ENCODE assay signal across 15 cellular contexts in the genomic region with DNA sequence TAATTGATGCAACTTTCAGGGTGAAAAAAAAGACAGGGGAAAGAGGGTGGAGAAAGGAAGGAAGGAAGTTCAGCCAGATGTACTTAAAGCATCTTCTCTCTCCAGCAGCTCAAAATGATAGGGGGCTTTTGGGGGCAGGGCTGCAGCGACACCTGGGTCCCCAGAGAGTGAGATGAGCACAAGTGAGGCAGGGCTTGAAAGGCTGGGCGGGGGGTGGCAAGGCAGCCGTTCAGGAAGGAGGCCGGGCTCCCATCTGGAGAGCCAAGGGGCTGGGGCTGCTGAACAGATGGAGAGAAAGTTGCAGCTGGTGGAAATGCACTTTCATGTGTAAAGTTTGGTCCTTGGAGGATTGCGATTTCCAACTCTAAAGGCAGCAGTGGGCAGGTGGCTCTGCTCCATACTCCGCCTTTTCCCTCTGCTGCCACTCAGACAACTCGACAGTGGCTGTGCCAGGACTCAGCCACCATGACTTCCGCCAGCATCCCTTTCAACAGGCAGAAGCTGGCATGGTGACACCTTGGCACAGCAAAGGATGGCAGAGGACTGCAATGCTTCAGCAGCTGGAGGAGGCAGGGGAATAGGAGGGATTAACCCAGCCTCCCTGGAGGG. TPM values are rescaled to one million over a fixed set of nuclear protein-coding genes. Genes with fewer than 3 reads are reported as not detected.
A peak's percentile ranks its signal among the peaks of the same experiment; 100 is the strongest.
DNase-seq lines count a peak whose midpoint lies in the region; ATAC-seq and TF ChIP-seq lines count a peak whose summit lies in the region.
"Had no signal": no experiment of that assay in that cellular context is flagged by ENCODE, and none has a peak within 500 bp of the region (broad histone marks: within the 10 kb centered on the region; RNA-seq: fewer than 3 reads in every experiment).

No MANE protein-coding gene starts in this region.

- no peaks in the 10 kb centered on the region for H3K27me3 ChIP-seq in prostate gland (replicated peaks; ENCODE audit: insufficient read depth)
- H3K27me3 ChIP-seq in WERI-Rb-1 (ENCODE audit: insufficient read depth, low read depth, severe bottlenecking), result no peaks in the 10 kb centered on the region
- H3K27me3 ChIP-seq: cardiac muscle cell, SJCRH30 had no signal

- peak; percentile 69 for ATAC-seq in Right ventricle myocardium superior (ENCODE audit: poor library complexity)

- POLR2A ChIA-PET in RWPE1 (lab: Yijun Ruan, JAX; ENCODE audit: low non-redundant PET), result interaction anchor here (0.6 kb wide), 1 partner anchor 23 kb away, joined by 6 read pairs; no protein-coding TSS in a partner anchor
- POLR2A ChIA-PET in HEK293T (lab: Yijun Ruan, JAX), result interaction anchor here (0.8 to 0.9 kb wide), 2 partner anchors 130 to 132 kb away, joined by 3 read pairs; no protein-coding TSS in a partner anchor

- H3K27ac ChIP-seq in RWPE1 (peak overlapping the region; percentile 8), prostate gland (no peak overlapping the region), WERI-Rb-1 (no peak overlapping the region)
- H3K27ac ChIP-seq: cardiac muscle cell, SJCRH30 had no signal

- peaks cover 12% of the 10 kb centered on the region for H3K36me3 Mint-ChIP-seq in activated naive CD4-positive, alpha-beta T cell treated with anti-CD3 and anti-CD28 coated beads for 36 hours (ENCODE audit: low read depth)

- TF ChIP-seq CTCF in RWPE1 (conservative IDR thresholded peaks at IDR 0.05; ENCODE audit: low read depth), result no peak
- TF ChIP-seq CTCF in prostate gland (IDR thresholded peaks at IDR 0.05), result no peak
- no peak for TF ChIP-seq CTCF in WERI-Rb-1 (IDR thresholded peaks at IDR 0.05; ENCODE audit: low read depth, low read length)

- TF ChIP-seq POLR2A in prostate gland (IDR thresholded peaks at IDR 0.05), result no peak

- H3K9me3 ChIP-seq in prostate gland, result no peaks in the 10 kb centered on the region
- no peaks in the 10 kb centered on the region for H3K9me3 ChIP-seq in WERI-Rb-1 (ENCODE audit: severe bottlenecking)
- H3K9me3 ChIP-seq: SJCRH30 had no signal

- no peak overlapping the region for H3K4me3 Mint-ChIP-seq in activated naive CD4-positive, alpha-beta T cell treated with anti-CD3 and anti-CD28 coated beads for 36 hours

- intact Hi-C loops in activated naive CD4-positive, alpha-beta T cell treated with anti-CD3 and anti-CD28 coated beads for 36 hours (cut with micrococcal nuclease), result loop anchor here (5.0 kb wide), 1 partner anchor 288 kb away; a partner anchor contains a TSS
- intact Hi-C loops in Right ventricle myocardium superior (cut with DNase I) (loop anchor here (10.0 kb wide), 1 partner anchor 295 kb away; a partner anchor contains a TSS), posterior cingulate gyrus (cut with DNase I) (no loop called here), prostate gland (cut with DNase I) (no loop called here)

- H3K36me3 ChIP-seq in prostate gland (peaks cover 15 to 16% of the 10 kb centered on the region in 2 donors), WERI-Rb-1 (peaks cover 57% of the 10 kb centered on the region)

- CTCF ChIA-PET in activated naive CD4-positive, alpha-beta T cell treated with anti-CD3 and anti-CD28 coated beads for 36 hours (lab: Charles Lee), result interaction anchor here (1.0 to 15.1 kb wide), 5 partner anchors 9 to 143 kb away, joined by 3 to 232 read pairs (median 9); a partner anchor contains a TSS
- CTCF ChIA-PET in RWPE1 (lab: Yijun Ruan, JAX), result interaction anchor here (0.5 to 4.2 kb wide), 5 partner anchors 25 to 1431 kb away, joined by 3 to 27 read pairs (median 4); a partner anchor contains a TSS
- CTCF ChIA-PET in HEK293T (lab: Yijun Ruan, JAX), result interaction anchor here (1.1 to 5.2 kb wide), 4 partner anchors 129 to 143 kb away, joined by 3 to 35 read pairs (median 6); no protein-coding TSS in a partner anchor

- DNase-seq in activated naive CD4-positive, alpha-beta T cell treated with anti-CD3 and anti-CD28 coated beads for 36 hours, result no peak
- DNase-seq in activated naive CD4-positive, alpha-beta T cell (lab: John Stamatoyannopoulos, UW), result no peak
- DNase-seq in RWPE1 (ENCODE audit: low spot score), result no peak
- peak; percentile 78 for DNase-seq in Right ventricle myocardium superior
- peak in 7 of 10 donors; percentile 15 to 92 (median 50) for DNase-seq in posterior cingulate gyrus
- DNase-seq in HEK293T (ENCODE audit: extremely low spot score), result no peak
- no peak for DNase-seq in prostate gland (ENCODE audit: low spot score)
- DNase-seq in WERI-Rb-1, result no peak
- DNase-seq: activated CD4-positive, CD25-positive, alpha-beta regulatory T cell treated with anti-CD3 and anti-CD28 coated beads, Interleukin-2, amount 50 U/mL, for 72 hours; islet precursor cell; NCI-H1417 treated with DMSO at 0.1 percent for 48 hours; right cardiac atrium; SJCRH30; T-helper 9 cell had no signal

- no peak overlapping the region for H3K4me3 ChIP-seq in prostate gland
- H3K4me3 ChIP-seq in WERI-Rb-1 (ENCODE audit: low read depth, low read length), result no peak overlapping the region
- H3K4me3 ChIP-seq: cardiac muscle cell, SJCRH30 had no signal

- H3K4me1 Mint-ChIP-seq in activated naive CD4-positive, alpha-beta T cell treated with anti-CD3 and anti-CD28 coated beads for 36 hours (ENCODE audit: low read depth), result peaks cover 24% of the 10 kb centered on the region

- H3K4me1 ChIP-seq in prostate gland (replicated peaks), result no peaks in the 10 kb centered on the region
- H3K4me1 ChIP-seq: SJCRH30 had no signal

- peak overlapping the region; percentile 4 for H3K27ac Mint-ChIP-seq in activated naive CD4-positive, alpha-beta T cell treated with anti-CD3 and anti-CD28 coated beads for 36 hours

- 59% methylated on average over 8 of the region's 8 CpGs for WGBS in prostate gland

- no peaks in the 10 kb centered on the region for H3K27me3 Mint-ChIP-seq in activated naive CD4-positive, alpha-beta T cell treated with anti-CD3 and anti-CD28 coated beads for 36 hours (ENCODE audit: low read depth)

- H3K9me3 Mint-ChIP-seq in activated naive CD4-positive, alpha-beta T cell treated with anti-CD3 and anti-CD28 coated beads for 36 hours, result no peaks in the 10 kb centered on the region

TF ChIP-seq in HEK293T, 16 proteins besides CTCF, POLR2A, EP300 and RAD21:
- no peak for TF ChIP-seq L3MBTL2 (conservative IDR thresholded peaks at IDR 0.05)
- no peak for TF ChIP-seq ELF4 (IDR thresholded peaks at IDR 0.05)
- TF ChIP-seq FOXA1 (IDR thresholded peaks at IDR 0.05), result no peak
- TF ChIP-seq NFRKB (IDR thresholded peaks at IDR 0.05), result no peak
- TF ChIP-seq ARNT (IDR thresholded peaks at IDR 0.05), result no peak
- TF ChIP-seq FOXK2 (IDR thresholded peaks at IDR 0.05), result no peak
- TF ChIP-seq ZNF384 (IDR thresholded peaks at IDR 0.05), result no peak
- TF ChIP-seq FOXM1 (IDR thresholded peaks at IDR 0.05; ENCODE audit: borderline replicate concordance), result no peak
- no peak for TF ChIP-seq TARDBP (IDR thresholded peaks at IDR 0.05)
- no peak for TF ChIP-seq CTBP1 (IDR thresholded peaks at IDR 0.05; ENCODE audit: borderline replicate concordance)
- no peak for TF ChIP-seq HDGF (IDR thresholded peaks at IDR 0.05; ENCODE audit: borderline replicate concordance)
- no peak for TF ChIP-seq SUZ12 (IDR thresholded peaks at IDR 0.05)
- TF ChIP-seq, protein P1, sequence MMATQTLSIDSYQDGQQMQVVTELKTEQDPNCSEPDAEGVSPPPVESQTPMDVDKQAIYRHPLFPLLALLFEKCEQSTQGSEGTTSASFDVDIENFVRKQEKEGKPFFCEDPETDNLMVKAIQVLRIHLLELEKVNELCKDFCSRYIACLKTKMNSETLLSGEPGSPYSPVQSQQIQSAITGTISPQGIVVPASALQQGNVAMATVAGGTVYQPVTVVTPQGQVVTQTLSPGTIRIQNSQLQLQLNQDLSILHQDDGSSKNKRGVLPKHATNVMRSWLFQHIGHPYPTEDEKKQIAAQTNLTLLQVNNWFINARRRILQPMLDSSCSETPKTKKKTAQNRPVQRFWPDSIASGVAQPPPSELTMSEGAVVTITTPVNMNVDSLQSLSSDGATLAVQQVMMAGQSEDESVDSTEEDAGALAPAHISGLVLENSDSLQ (IDR thresholded peaks at IDR 0.05), result no peak
- TF ChIP-seq LEF1 (IDR thresholded peaks at IDR 0.05; ENCODE audit: borderline replicate concordance), result no peak

RNA-seq across cellular contexts. Expression of a gene that starts 7.7 kb away (rescaled TPM):
- 10 to 100 TPM; 35.3 to 39.5 TPM for total RNA-seq in activated naive CD4-positive, alpha-beta T cell treated with anti-CD3 and anti-CD28 coated beads for 36 hours
- total RNA-seq in Right ventricle myocardium superior, result 53.3 TPM
- total RNA-seq in prostate gland, result 10 to 100 TPM; 31.0 to 81.0 TPM

RNA-seq across cellular contexts. Expression of a gene that starts 22.2 kb away (rescaled TPM):
- total RNA-seq in activated naive CD4-positive, alpha-beta T cell treated with anti-CD3 and anti-CD28 coated beads for 36 hours, result 10 to 100 TPM; 66.9 to 69.2 TPM
- total RNA-seq in Right ventricle myocardium superior, result 64.0 TPM
- total RNA-seq in prostate gland, result 10 to 100 TPM; 80.8 to 93.0 TPM

Comparison
In these comparisons a context has a peak if more than half of its experiments do, and no peak if none do; other contexts are left out.
1. DNase-seq: peak in Right ventricle myocardium superior (single experiment) and posterior cingulate gyrus (7 of 10); none in activated naive CD4-positive, alpha-beta T cell treated with anti-CD3 and anti-CD28 coated beads for 36 hours (single experiment), activated naive CD4-positive, alpha-beta T cell (0 of 4), RWPE1 (single experiment), HEK293T (single experiment), prostate gland (single experiment) and WERI-Rb-1 (single experiment).
2. intact Hi-C loops: an anchor here in activated naive CD4-positive, alpha-beta T cell treated with anti-CD3 and anti-CD28 coated beads for 36 hours (5.0 kb wide) and Right ventricle myocardium superior (10.0 kb wide); none called in posterior cingulate gyrus and prostate gland.